15 cellular contexts compared by ENCODE assay signal in genomic region chr2:152240559-152241231, GRCh38.
DNase-seq lines count a peak whose midpoint lies in the region; TF ChIP-seq lines count a peak whose summit lies in the region.
"Had no signal": no experiment of that assay in that cellular context is flagged by ENCODE, and none has a peak within 500 bp of the region (broad histone marks: within the 10 kb centered on the region; RNA-seq: fewer than 3 reads in every experiment).

No MANE protein-coding gene starts in this region.

- WGBS in SK-N-SH (ENCODE audit: low lambda C conversion rate) = 95% methylated on average over 2 of the region's 2 CpGs

- H3K9ac ChIP-seq in SK-N-SH = no peak overlapping the region

- no peak overlapping the region for H2AFZ ChIP-seq in SK-N-SH (ENCODE audit: low read depth)

- H3K4me1 ChIP-seq in SK-N-SH (ENCODE audit: control insufficient read depth in 1 of 2, insufficient read depth in 2 of 2, low read depth in 1 of 2, low read length in 1 of 2) = no peaks in the 10 kb centered on the region

- no peaks in the 10 kb centered on the region for H3K9me2 ChIP-seq in SK-N-SH

- TF ChIP-seq CTCF in HFF-Myc (IDR thresholded peaks at IDR 0.05; ENCODE audit: low read depth, low read length, missing control alignments) = no peak
- TF ChIP-seq CTCF in SK-N-SH (IDR thresholded peaks at IDR 0.05) = no peak
- TF ChIP-seq CTCF in fibroblast of mammary gland (conservative IDR thresholded peaks at IDR 0.05; ENCODE audit: control insufficient read depth, insufficient read depth, low read depth, low read length) = no peak

- DNase-seq in HFF-Myc (ENCODE audit: extremely low read depth, low read depth) (peak; percentile 41), SK-N-SH (no peak), fibroblast of mammary gland (ENCODE audit: low read depth) (peak; percentile 81), skeletal muscle cell (ENCODE audit: low read depth) (peak; percentile 66), DMS153 treated with DMSO at 0.1 percent for 48 hours (lab: John Stamatoyannopoulos, UW; ENCODE audit: unreplicated experiment) (no peak), medulla oblongata (ENCODE audit: extremely low spot score) (no peak)
- no peak for DNase-seq in activated CD8-positive, alpha-beta memory T cell treated with anti-CD3 and anti-CD28 coated beads for 24 hours
- DNase-seq: CD4-positive, CD25-positive, alpha-beta regulatory T cell; central memory CD4-positive, alpha-beta T cell; GF-D8; heart right ventricle; NCI-H1694 treated with DMSO at 0.1 percent for 48 hours; stimulated activated CD4-positive, alpha-beta T cell treated with anti-CD3 and anti-CD28 coated beads, Interleukin-12 subunit alpha, Interleukin-12 subunit beta, amount 100 ng/mL, for 4 hours; stomach had no signal

- peaks cover 13% of the 10 kb centered on the region for H3F3A ChIP-seq in SK-N-SH (replicated peaks; ENCODE audit: insufficient read depth)

- H3K4me2 ChIP-seq in SK-N-SH = no peak overlapping the region

- no peaks in the 10 kb centered on the region for H3K27me3 ChIP-seq in SK-N-SH (ENCODE audit: insufficient read depth)
- H3K27me3 ChIP-seq: heart right ventricle, stomach had no signal

- H3K27ac ChIP-seq in SK-N-SH (ENCODE audit: low read depth in 2 of 2, low read length in 1 of 2) = no peak overlapping the region
- H3K27ac ChIP-seq: heart right ventricle, HL-60, stomach had no signal

- no peak overlapping the region for H3K4me3 ChIP-seq in HFF-Myc (replicated peaks; ENCODE audit: low read depth, low read length)
- no peak overlapping the region for H3K4me3 ChIP-seq in SK-N-SH (ENCODE audit: low read depth in 2 of 2, low read length in 1 of 2)
- H3K4me3 ChIP-seq in fibroblast of mammary gland (ENCODE audit: control insufficient read depth, low read depth, low read length) = no peak overlapping the region
- H3K4me3 ChIP-seq in skeletal muscle cell (ENCODE audit: low read depth, low read length) = no peak overlapping the region
- H3K4me3 ChIP-seq: heart right ventricle, stomach had no signal

- H3K36me3 ChIP-seq in SK-N-SH (replicated peaks in 1 of 2; ENCODE audit: control insufficient read depth in 1 of 2, insufficient read depth in 2 of 2, low read length in 1 of 2) = no peaks in the 10 kb centered on the region
- H3K36me3 ChIP-seq: heart right ventricle, stomach had no signal

- no peaks in the 10 kb centered on the region for H3K79me2 ChIP-seq in SK-N-SH (ENCODE audit: insufficient read depth)

- POLR2A ChIA-PET in SK-N-SH (lab: Yijun Ruan, JAX) = no interaction called here

- no peaks in the 10 kb centered on the region for H3K9me3 ChIP-seq in SK-N-SH

- no peak for TF ChIP-seq EP300 in SK-N-SH (IDR thresholded peaks at IDR 0.05; ENCODE audit: borderline replicate concordance in 1 of 2, low read depth in 1 of 2, low read length in 1 of 2)

- no peaks in the 10 kb centered on the region for H4K20me1 ChIP-seq in SK-N-SH (ENCODE audit: insufficient read depth)

- CTCF ChIA-PET in SK-N-SH (lab: Yijun Ruan, JAX) = interaction anchor here (1.3 kb wide), 1 partner anchor 21 kb away, joined by 3 read pairs; no protein-coding TSS in a partner anchor

- TF ChIP-seq RAD21 in SK-N-SH (IDR thresholded peaks at IDR 0.05; ENCODE audit: low read length) = no peak

TF ChIP-seq in SK-N-SH, 30 proteins besides CTCF, POLR2A, EP300 and RAD21:
- TF ChIP-seq JUND (IDR thresholded peaks at IDR 0.05) (no peak), TCF12 (IDR thresholded peaks at IDR 0.05) (peak; percentile 36; the same call in 1 of the 2 replicates), MEF2A (IDR thresholded peaks at IDR 0.05; ENCODE audit: borderline replicate concordance, low read depth) (no peak), NFIC (IDR thresholded peaks at IDR 0.05; ENCODE audit: borderline replicate concordance) (peak; percentile 30; the same call in 1 of the 2 replicates)

Comparison
In these comparisons a context has a peak if more than half of its experiments do, and no peak if none do; other contexts are left out.
1. DNase-seq: peak in HFF-Myc (single experiment), fibroblast of mammary gland (single experiment) and skeletal muscle cell (single experiment); none in SK-N-SH (single experiment), activated CD8-positive, alpha-beta memory T cell treated with anti-CD3 and anti-CD28 coated beads for 24 hours (single experiment), DMS153 treated with DMSO at 0.1 percent for 48 hours (single experiment) and medulla oblongata (single experiment).